In genomic region chr12:39331539-39332261, GRCh38 we compare ENCODE assay signal across 21 cellular contexts.
"Had no signal": no experiment of that assay in that cellular context is flagged by ENCODE, and none has a peak within 500 bp of the region (broad histone marks: within the 10 kb centered on the region; RNA-seq: fewer than 3 reads in every experiment).

No MANE protein-coding gene starts in this region.

- H3K4me3 Mint-ChIP-seq: nephron had no signal

- H3K4me1 ChIP-seq: ascending aorta, esophagus squamous epithelium, prostate gland, right lobe of liver, suprapubic skin, upper lobe of left lung had no signal

- H3K27me3 ChIP-seq: ascending aorta, esophagus squamous epithelium, right lobe of liver, suprapubic skin, upper lobe of left lung had no signal

- H3K9me3 ChIP-seq: ascending aorta, esophagus squamous epithelium, prostate gland, right lobe of liver, suprapubic skin, upper lobe of left lung had no signal

- H3K36me3 ChIP-seq: prostate gland, upper lobe of left lung had no signal

- H3K9me3 Mint-ChIP-seq: activated naive CD4-positive, alpha-beta T cell treated with anti-CD3 and anti-CD28 coated beads, Interleukin-2, amount 50 U/mL, for 72 hours; nephron had no signal

- H3K27ac Mint-ChIP-seq: nephron had no signal

- H3K4me1 Mint-ChIP-seq: nephron had no signal

- DNase-seq: activated CD4-positive, alpha-beta T cell treated with anti-CD3 and anti-CD28 coated beads for 1 hour; esophagus squamous epithelium; foreskin fibroblast; glutamatergic neuron; left cardiac atrium; midbrain; occipital lobe; right lobe of liver; stimulated activated CD4-positive, alpha-beta T cell treated with anti-CD3 and anti-CD28 coated beads, Interleukin-2, amount 100 ng/mL, for 24 hours; stimulated activated naive CD4-positive, alpha-beta T cell; upper lobe of left lung had no signal

- H3K4me3 ChIP-seq: ascending aorta, esophagus squamous epithelium, lung, prostate gland, right lobe of liver, SK-N-MC, suprapubic skin, upper lobe of left lung had no signal

- ATAC-seq: left cardiac atrium, right lobe of liver, Right ventricle myocardium inferior had no signal

- FAIRE-seq: bronchial epithelial cell, colon had no signal

- H3K27ac ChIP-seq: ascending aorta, esophagus squamous epithelium, prostate gland, right lobe of liver, SK-N-MC, suprapubic skin, upper lobe of left lung had no signal
